In genomic region chr10:11757820-11758463, GRCh38 we compare ENCODE assay signal across 8 cellular contexts. TPM values are rescaled to one million over a fixed set of nuclear protein-coding genes. Genes with fewer than 3 reads are reported as not detected.
DNase-seq lines count a peak whose midpoint lies in the region; ATAC-seq and TF ChIP-seq lines count a peak whose summit lies in the region.

No MANE protein-coding gene starts in this region.

- peaks cover 12% of the 10 kb centered on the region for H3K36me3 Mint-ChIP-seq in endodermal cell (ENCODE audit: low read depth)

- H3K4me1 Mint-ChIP-seq in endodermal cell = peaks cover 9% of the 10 kb centered on the region

- no peak overlapping the region for H3K4me3 ChIP-seq in endodermal cell (ENCODE audit: low read length)

- 39 to 42% methylated on average over 11 of the region's 11 CpGs for WGBS in endodermal cell (ENCODE audit: insufficient coverage in 1 of 2, insufficient read length in 1 of 2), 2 experiments

- peak overlapping the region; percentile 83 for H3K27ac Mint-ChIP-seq in endodermal cell

- no peak overlapping the region for H3K9ac ChIP-seq in endodermal cell (ENCODE audit: extremely low read depth, low read length, poor library complexity, severe bottlenecking)

- TF ChIP-seq CTCF in endodermal cell (conservative IDR thresholded peaks at IDR 0.05) = peak; percentile 96

- DNase-seq in CMK (ENCODE audit: low read depth) = peak; percentile 35
- peak; percentile 10 for DNase-seq in NCI-H748 treated with DMSO at 0.1 percent for 48 hours (lab: John Stamatoyannopoulos, UW)
- DNase-seq in activated CD8-positive, alpha-beta memory T cell treated with anti-CD3 and anti-CD28 coated beads for 24 hours = peak; percentile 92
- peak; percentile 96 for DNase-seq in endodermal cell
- DNase-seq in midbrain (lab: John Stamatoyannopoulos, UW) = peak; percentile 83
- DNase-seq in stimulated activated CD8-positive, alpha-beta memory T cell treated with anti-CD3 and anti-CD28 coated beads, Interleukin-15, amount 100 ng/mL, for 48 hours (ENCODE audit: low read depth in 2 of 2) = peak; percentile 67

- H3K4me3 Mint-ChIP-seq in endodermal cell = no peak overlapping the region

- ATAC-seq in GM19395 (IDR thresholded peaks at IDR 0.05; ENCODE audit: unreplicated experiment) = peak; percentile 99
- peak; percentile 93 for ATAC-seq in HG03457 (IDR thresholded peaks at IDR 0.05; ENCODE audit: unreplicated experiment)

- H3K27me3 Mint-ChIP-seq in endodermal cell (ENCODE audit: insufficient read depth) = no peaks in the 10 kb centered on the region

- no peaks in the 10 kb centered on the region for H3K36me3 ChIP-seq in endodermal cell (ENCODE audit: control insufficient read depth, insufficient read depth, low read length)

- H3K4me1 ChIP-seq in endodermal cell (ENCODE audit: control insufficient read depth, insufficient read depth, low read length) = peaks cover 3% of the 10 kb centered on the region

- H3K9me3 Mint-ChIP-seq in endodermal cell = no peaks in the 10 kb centered on the region

- no peaks in the 10 kb centered on the region for H3K27me3 ChIP-seq in endodermal cell (ENCODE audit: control insufficient read depth, insufficient read depth, low read length, poor library complexity, severe bottlenecking)

- no peaks in the 10 kb centered on the region for H3K9me3 ChIP-seq in endodermal cell (ENCODE audit: control insufficient read depth, low read length)

- H3K27ac ChIP-seq in endodermal cell (ENCODE audit: low read depth, low read length) = no peak overlapping the region

RNA-seq across cellular contexts. Expression of gene ECHDC3, which starts 15.8 kb away (rescaled TPM):
- 10 to 100 TPM; 12.9 to 13.6 TPM for total RNA-seq in endodermal cell
- 9.7 TPM for polyA plus RNA-seq in endodermal cell (2013, experiment 1 of 2)
- polyA plus RNA-seq in endodermal cell (2013, experiment 2 of 2) = 8.7 TPM

Comparison
In these comparisons a context has a peak if more than half of its experiments do, and no peak if none do; other contexts are left out.
1. DNase-seq: peak in every context shown above with its lines; median percentile 96 in endodermal cell; 92 in activated CD8-positive, alpha-beta memory T cell treated with anti-CD3 and anti-CD28 coated beads for 24 hours; 83 in midbrain; 67 in stimulated activated CD8-positive, alpha-beta memory T cell treated with anti-CD3 and anti-CD28 coated beads, Interleukin-15, amount 100 ng/mL, for 48 hours; 35 in CMK; 10 in NCI-H748 treated with DMSO at 0.1 percent for 48 hours.